14 cellular contexts compared by ENCODE assay signal in genomic region chr21:36202721-36203602, GRCh38. TPM values are rescaled to one million over a fixed set of nuclear protein-coding genes. Genes with fewer than 3 reads are reported as not detected.
DNase-seq lines count a peak whose midpoint lies in the region; ATAC-seq and TF ChIP-seq lines count a peak whose summit lies in the region.
"Had no signal": no experiment of that assay in that cellular context is flagged by ENCODE, and none has a peak within 500 bp of the region (broad histone marks: within the 10 kb centered on the region; RNA-seq: fewer than 3 reads in every experiment).

No MANE protein-coding gene starts in this region.

- peaks cover 27% of the 10 kb centered on the region for H3K4me1 Mint-ChIP-seq in activated CD8-positive, alpha-beta T cell treated with anti-CD3 and anti-CD28 coated beads, Interleukin-2, amount 10 ng/mL, durations not matched to agents 7 days and 5 days (ENCODE audit: low read depth)
- H3K4me1 Mint-ChIP-seq in activated CD8-positive, alpha-beta T cell treated with anti-CD3 and anti-CD28 coated beads for 36 hours (ENCODE audit: low read depth): peaks cover 25% of the 10 kb centered on the region
- H3K4me1 Mint-ChIP-seq: WTC11 had no signal

- no peak for DNase-seq in activated CD8-positive, alpha-beta T cell treated with anti-CD3 and anti-CD28 coated beads, Interleukin-2, amount 10 ng/mL, durations not matched to agents 7 days and 5 days
- no peak for DNase-seq in activated CD8-positive, alpha-beta T cell treated with anti-CD3 and anti-CD28 coated beads for 36 hours
- DNase-seq in RWPE2 (ENCODE audit: low spot score) (no peak), iris pigment epithelial cell (ENCODE audit: low read depth) (peak; percentile 14), smooth muscle cell (lab: John Stamatoyannopoulos, UW; ENCODE audit: unreplicated experiment) (no peak), COR-L47 (lab: John Stamatoyannopoulos, UW) (no peak), amniotic stem cell (lab: John Stamatoyannopoulos, UW) (no peak)
- DNase-seq: cerebellar nuclear complex, left cardiac atrium had no signal

- no peak overlapping the region for H3K4me3 Mint-ChIP-seq in activated CD8-positive, alpha-beta T cell treated with anti-CD3 and anti-CD28 coated beads, Interleukin-2, amount 10 ng/mL, durations not matched to agents 7 days and 5 days
- no peak overlapping the region for H3K4me3 Mint-ChIP-seq in activated CD8-positive, alpha-beta T cell treated with anti-CD3 and anti-CD28 coated beads for 36 hours
- H3K4me3 Mint-ChIP-seq: activated T-helper 1 cell treated with anti-CD3 and anti-CD28 coated beads, Interleukin-12 subunit alpha, Interleukin-12 subunit beta, Interleukin-2, Interleukin-4 antibody, amounts not matched to agents 30 ng/mL and 10 ng/mL and 1 ng/mL, durations not matched to agents 14 hours and 24 hours and 36 hours; WTC11 had no signal

- H3K27me3 Mint-ChIP-seq in activated CD8-positive, alpha-beta T cell treated with anti-CD3 and anti-CD28 coated beads, Interleukin-2, amount 10 ng/mL, durations not matched to agents 7 days and 5 days (ENCODE audit: low read depth): no peaks in the 10 kb centered on the region
- no peaks in the 10 kb centered on the region for H3K27me3 Mint-ChIP-seq in activated CD8-positive, alpha-beta T cell treated with anti-CD3 and anti-CD28 coated beads for 36 hours

- no peak for ATAC-seq in activated CD8-positive, alpha-beta T cell treated with anti-CD3 and anti-CD28 coated beads, Interleukin-2, amount 10 ng/mL, durations not matched to agents 7 days and 5 days
- ATAC-seq in activated CD8-positive, alpha-beta T cell treated with anti-CD3 and anti-CD28 coated beads for 36 hours: no peak
- ATAC-seq in RWPE2 (ENCODE audit: low read depth) (peak; percentile 13; the same call in 2 of the 3 replicates), GM21367 (IDR thresholded peaks at IDR 0.05; ENCODE audit: unreplicated experiment) (no peak)
- ATAC-seq: WTC11 had no signal

- H3K4me1 ChIP-seq in RWPE2 (ENCODE audit: insufficient read depth, poor library complexity, severe bottlenecking) (peaks cover 34% of the 10 kb centered on the region), smooth muscle cell (ENCODE audit: low read depth) (no peaks in the 10 kb centered on the region)

- peak overlapping the region; percentile 29 for H3K9ac ChIP-seq in smooth muscle cell (ENCODE audit: low read depth)

- CTCF ChIA-PET in activated CD8-positive, alpha-beta T cell treated with anti-CD3 and anti-CD28 coated beads, Interleukin-2, amount 10 ng/mL, durations not matched to agents 7 days and 5 days (lab: Charles Lee): interaction anchor here (1.5 to 2.5 kb wide), 3 partner anchors 29 to 64 kb away, joined by 6 to 10 read pairs (median 6); no protein-coding TSS in a partner anchor
- CTCF ChIA-PET in activated CD8-positive, alpha-beta T cell treated with anti-CD3 and anti-CD28 coated beads for 36 hours (lab: Charles Lee): interaction anchor here (0.8 to 2.3 kb wide), 7 partner anchors 10 to 64 kb away, joined by 3 to 8 read pairs (median 4); no protein-coding TSS in a partner anchor

- peak overlapping the region; percentile 7 for H3K4me2 ChIP-seq in smooth muscle cell

- H3K4me3 ChIP-seq in RWPE2 (ENCODE audit: severe bottlenecking) (no peak overlapping the region), smooth muscle cell (no peak overlapping the region)
- H3K4me3 ChIP-seq: SJSA1 had no signal

- H3K27ac ChIP-seq in RWPE2 (ENCODE audit: poor library complexity, severe bottlenecking) (peak overlapping the region; percentile 53), smooth muscle cell (ENCODE audit: low read depth) (peak overlapping the region; percentile 91)
- H3K27ac ChIP-seq: HL-60 had no signal

- H3K79me2 ChIP-seq in smooth muscle cell (ENCODE audit: low read depth): no peaks in the 10 kb centered on the region

- no peaks in the 10 kb centered on the region for H3K9me3 Mint-ChIP-seq in activated CD8-positive, alpha-beta T cell treated with anti-CD3 and anti-CD28 coated beads, Interleukin-2, amount 10 ng/mL, durations not matched to agents 7 days and 5 days (ENCODE audit: insufficient read depth)
- no peaks in the 10 kb centered on the region for H3K9me3 Mint-ChIP-seq in activated CD8-positive, alpha-beta T cell treated with anti-CD3 and anti-CD28 coated beads for 36 hours
- H3K9me3 Mint-ChIP-seq: activated T-helper 1 cell treated with anti-CD3 and anti-CD28 coated beads, Interleukin-12 subunit alpha, Interleukin-12 subunit beta, Interleukin-2, Interleukin-4 antibody, amounts not matched to agents 30 ng/mL and 10 ng/mL and 1 ng/mL, durations not matched to agents 14 hours and 24 hours and 36 hours; WTC11 had no signal

- no peak overlapping the region for H2AFZ ChIP-seq in smooth muscle cell (ENCODE audit: low read depth)

- H3K27me3 ChIP-seq in RWPE2 (ENCODE audit: insufficient read depth, poor library complexity, severe bottlenecking) (no peaks in the 10 kb centered on the region), smooth muscle cell (ENCODE audit: low read depth) (no peaks in the 10 kb centered on the region)
- H3K27me3 ChIP-seq: SJSA1 had no signal

- H3F3A ChIP-seq in smooth muscle cell (ENCODE audit: low read depth): no peaks in the 10 kb centered on the region

- H3K9me3 ChIP-seq in RWPE2 (ENCODE audit: severe bottlenecking) (no peaks in the 10 kb centered on the region), smooth muscle cell (replicated peaks; ENCODE audit: low read depth) (no peaks in the 10 kb centered on the region)
- H3K9me3 ChIP-seq: SJSA1 had no signal

- TF ChIP-seq CTCF in activated CD8-positive, alpha-beta T cell treated with anti-CD3 and anti-CD28 coated beads for 36 hours (IDR thresholded peaks at IDR 0.05): no peak
- TF ChIP-seq CTCF in RWPE2 (IDR thresholded peaks at IDR 0.05; ENCODE audit: poor library complexity, severe bottlenecking) (no peak), smooth muscle cell (IDR thresholded peaks at IDR 0.05; ENCODE audit: borderline replicate concordance, insufficient read depth, poor library complexity, severe bottlenecking) (no peak)

- H3K36me3 ChIP-seq in RWPE2 (ENCODE audit: low read depth): no peaks in the 10 kb centered on the region
- no peaks in the 10 kb centered on the region for H3K36me3 ChIP-seq in smooth muscle cell (ENCODE audit: low read depth)
- H3K36me3 ChIP-seq: SJSA1 had no signal

- POLR2A ChIA-PET in activated CD8-positive, alpha-beta T cell treated with anti-CD3 and anti-CD28 coated beads, Interleukin-2, amount 10 ng/mL, durations not matched to agents 7 days and 5 days (lab: Charles Lee): interaction anchor here (1.5 kb wide), 1 partner anchor 117 kb away, joined by 5 read pairs; the partner anchor contains the start of gene MORC3
- POLR2A ChIA-PET in activated CD8-positive, alpha-beta T cell treated with anti-CD3 and anti-CD28 coated beads for 36 hours (lab: Charles Lee): interaction anchor here (1.2 to 2.0 kb wide), 3 partner anchors 27 to 177 kb away, joined by 3 to 6 read pairs (median 3); partner anchors contain the start of gene MORC3

- H4K20me1 ChIP-seq in smooth muscle cell (ENCODE audit: low read depth): no peaks in the 10 kb centered on the region

- peak overlapping the region; percentile 61 for H3K27ac Mint-ChIP-seq in activated CD8-positive, alpha-beta T cell treated with anti-CD3 and anti-CD28 coated beads, Interleukin-2, amount 10 ng/mL, durations not matched to agents 7 days and 5 days
- no peak overlapping the region for H3K27ac Mint-ChIP-seq in activated CD8-positive, alpha-beta T cell treated with anti-CD3 and anti-CD28 coated beads for 36 hours
- H3K27ac Mint-ChIP-seq: WTC11 had no signal

- peaks cover 17% of the 10 kb centered on the region for H3K36me3 Mint-ChIP-seq in activated CD8-positive, alpha-beta T cell treated with anti-CD3 and anti-CD28 coated beads, Interleukin-2, amount 10 ng/mL, durations not matched to agents 7 days and 5 days (ENCODE audit: low read depth)
- H3K36me3 Mint-ChIP-seq in activated CD8-positive, alpha-beta T cell treated with anti-CD3 and anti-CD28 coated beads for 36 hours (ENCODE audit: low read depth): peaks cover 7% of the 10 kb centered on the region

- intact Hi-C loops in activated CD8-positive, alpha-beta T cell treated with anti-CD3 and anti-CD28 coated beads for 36 hours (cut with micrococcal nuclease): no loop called here

- WGBS in smooth muscle cell (ENCODE audit: low lambda C conversion rate): 85% methylated on average over 10 of the region's 10 CpGs

RNA-seq across cellular contexts. Expression of gene DOP1B, which starts 46.3 kb away (rescaled TPM):
- 10 to 100 TPM; 30.3 to 30.9 TPM for total RNA-seq in activated CD8-positive, alpha-beta T cell treated with anti-CD3 and anti-CD28 coated beads, Interleukin-2, amount 10 ng/mL, durations not matched to agents 7 days and 5 days
- 10 to 100 TPM; 14.3 to 15.2 TPM for total RNA-seq in activated CD8-positive, alpha-beta T cell treated with anti-CD3 and anti-CD28 coated beads for 36 hours
- 11.0 and 14.5 TPM in 2 replicates for total RNA-seq in smooth muscle cell
- 3.2 and 8.8 TPM in 2 replicates for polyA plus RNA-seq in smooth muscle cell
